ENCODE assay signal across 18 cellular contexts in the genomic region with DNA sequence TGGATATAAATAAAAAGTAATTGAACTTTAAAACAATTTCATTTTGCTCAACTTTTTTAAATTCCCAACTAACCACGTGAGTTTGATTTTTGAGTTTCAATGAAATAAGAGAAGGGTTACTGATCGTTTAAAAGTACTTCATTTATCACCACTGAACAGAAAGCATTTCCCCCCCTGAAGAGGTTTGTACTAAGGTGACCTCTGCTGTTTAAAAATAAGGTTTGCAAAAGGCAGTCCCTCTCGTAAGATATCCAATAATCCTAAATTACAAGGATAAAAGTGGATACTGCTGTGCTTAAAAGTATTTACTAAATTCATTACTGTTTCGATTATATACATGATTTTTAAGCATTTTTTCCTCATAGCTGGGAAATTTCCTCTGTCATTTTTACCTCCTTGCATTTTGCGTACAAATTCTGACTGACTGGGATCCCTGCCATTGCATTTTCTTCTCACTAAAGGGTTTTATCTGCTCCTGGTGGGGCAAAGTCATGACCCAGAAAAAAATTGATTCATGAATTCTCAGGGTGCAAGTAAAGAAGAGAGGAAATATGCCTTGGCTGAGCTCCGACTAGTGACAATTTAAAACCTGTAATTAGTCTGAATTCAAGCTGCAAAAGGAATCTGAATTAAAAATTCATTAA.
DNase-seq lines count a peak whose midpoint lies in the region; ATAC-seq, FAIRE-seq and TF ChIP-seq lines count a peak whose summit lies in the region.
"Had no signal": no experiment of that assay in that cellular context is flagged by ENCODE, and none has a peak within 500 bp of the region (broad histone marks: within the 10 kb centered on the region; RNA-seq: fewer than 3 reads in every experiment).

No MANE protein-coding gene starts in this region.

- in situ Hi-C loops in mammary epithelial cell (cut with MboI; ENCODE audit: low sequenced_read_pairs in 2 of 2), result no loop called here

- CTCF ChIA-PET in A549 (lab: Yijun Ruan, JAX) (interaction anchor here (1.1 kb wide), 1 partner anchor 707 kb away, joined by 3 read pairs; no protein-coding TSS in a partner anchor), mammary epithelial cell (lab: Charles Lee; ENCODE audit: low non-redundant PET) (no interaction called here)

- no peak for TF ChIP-seq RAD21 in A549 (conservative IDR thresholded peaks at IDR 0.05 in 1 of 2, IDR thresholded peaks at IDR 0.05 in 1 of 2)

- H3K4me1 ChIP-seq in A549 (no peaks in the 10 kb centered on the region), fibroblast of lung (ENCODE audit: control insufficient read depth, extremely low read depth, insufficient read depth, low read length) (no peaks in the 10 kb centered on the region), mammary epithelial cell (ENCODE audit: insufficient read depth, low read length) (no peaks in the 10 kb centered on the region)

- TF ChIP-seq EP300 in A549 (IDR thresholded peaks at IDR 0.05), result no peak

- H3K27me3 Mint-ChIP-seq in HFFc6 (ENCODE audit: insufficient read depth) (no peaks in the 10 kb centered on the region), T-helper 17 cell (no peaks in the 10 kb centered on the region)
- H3K27me3 Mint-ChIP-seq: activated naive CD8-positive, alpha-beta T cell treated with anti-CD3 and anti-CD28 coated beads, Interleukin-2, amount 50 U/mL, for 24 hours had no signal

- no peaks in the 10 kb centered on the region for H3K36me3 ChIP-seq in fibroblast of lung (ENCODE audit: control insufficient read depth, insufficient read depth, low read length)
- H3K36me3 ChIP-seq in mammary epithelial cell (ENCODE audit: insufficient read depth, low read length), result no peaks in the 10 kb centered on the region

- H2AFZ ChIP-seq in fibroblast of lung (ENCODE audit: low read length) (no peak overlapping the region), mammary epithelial cell (ENCODE audit: low read depth, low read length) (no peak overlapping the region)

- FAIRE-seq in A549 (lab: Jason Lieb, UNC), result peak; percentile 59
- FAIRE-seq: K562, TTC549 had no signal

- no peak for TF ChIP-seq CTCF in A549 (IDR thresholded peaks at IDR 0.05)
- TF ChIP-seq CTCF in HFFc6 (IDR thresholded peaks at IDR 0.05), result peak; percentile 39; the same call in 1 of the 2 replicates
- TF ChIP-seq CTCF in fibroblast of lung (conservative IDR thresholded peaks at IDR 0.05 in 1 of 2, IDR thresholded peaks at IDR 0.05 in 1 of 2; ENCODE audit: low read depth in 1 of 2, low read length in 2 of 2), result peak in 1 of 2 donors; percentile 19
- TF ChIP-seq CTCF in mammary epithelial cell (conservative IDR thresholded peaks at IDR 0.05 in 1 of 2, IDR thresholded peaks at IDR 0.05 in 1 of 2; ENCODE audit: extremely low read depth in 1 of 2, insufficient read depth in 1 of 2, low read depth in 1 of 2, low read length in 2 of 2), result no peak

- H4K20me1 ChIP-seq in fibroblast of lung (ENCODE audit: control insufficient read depth, extremely low read depth, insufficient read depth, low read length) (no peaks in the 10 kb centered on the region), mammary epithelial cell (ENCODE audit: insufficient read depth, low read length) (no peaks in the 10 kb centered on the region)

- H3K4me3 ChIP-seq in A549 (no peak overlapping the region), fibroblast of lung (replicated peaks in 1 of 4; ENCODE audit: control extremely low read depth in 1 of 4, insufficient read depth in 1 of 4, low read depth in 3 of 4, low read length in 4 of 4) (peak overlapping the region in 1 of 4 experiments; percentile 19), mammary epithelial cell (replicated peaks in 1 of 3; ENCODE audit: insufficient read depth in 1 of 3, low read depth in 2 of 3, low read length in 3 of 3) (no peak overlapping the region)
- H3K4me3 ChIP-seq: K562 had no signal

- no peak overlapping the region for H3K27ac Mint-ChIP-seq in HFFc6
- H3K27ac Mint-ChIP-seq in T-helper 17 cell, result no peak overlapping the region
- H3K27ac Mint-ChIP-seq: activated naive CD8-positive, alpha-beta T cell treated with anti-CD3 and anti-CD28 coated beads, Interleukin-2, amount 50 U/mL, for 24 hours; naive B cell had no signal

- DNase-seq in A549 (ENCODE audit: low read depth in 1 of 2, low spot score in 1 of 2), result no peak
- no peak for DNase-seq in HFFc6
- DNase-seq in NCI-H69 (lab: John Stamatoyannopoulos, UW), result peak; percentile 97
- DNase-seq in fibroblast of lung (ENCODE audit: low read depth in 2 of 2), result peak; percentile 29
- DNase-seq in mammary epithelial cell, result no peak
- no peak for DNase-seq in T-helper 17 cell
- DNase-seq: activated naive CD8-positive, alpha-beta T cell treated with anti-CD3 and anti-CD28 coated beads, Interleukin-2, amount 50 U/mL, for 24 hours; C1 segment of cervical spinal cord; dorsolateral prefrontal cortex; GF-D8; kidney; naive B cell; stimulated activated CD4-positive, alpha-beta T cell treated with anti-CD3 and anti-CD28 coated beads, Interleukin-4, amount 100 ng/mL, for 24 hours; stimulated activated naive CD4-positive, alpha-beta T cell had no signal

- BruUV-seq in mammary epithelial cell (replicated peaks; lab: Mats Ljungman, UMichigan), result no TSS peak

- H3K9me3 Mint-ChIP-seq in HFFc6, result no peaks in the 10 kb centered on the region

- H3K79me2 ChIP-seq in fibroblast of lung (ENCODE audit: control insufficient read depth, insufficient read depth, low read length) (no peaks in the 10 kb centered on the region), mammary epithelial cell (ENCODE audit: insufficient read depth, low read length) (no peaks in the 10 kb centered on the region)

- no peaks in the 10 kb centered on the region for H3K36me3 Mint-ChIP-seq in HFFc6 (ENCODE audit: low read depth)
- no peaks in the 10 kb centered on the region for H3K36me3 Mint-ChIP-seq in T-helper 17 cell (ENCODE audit: low read depth)
- H3K36me3 Mint-ChIP-seq: naive B cell had no signal

- H3K27ac ChIP-seq in A549 (no peak overlapping the region), fibroblast of lung (ENCODE audit: insufficient read depth, low read length) (no peak overlapping the region), mammary epithelial cell (ENCODE audit: insufficient read depth, low read depth, low read length) (no peak overlapping the region)
- H3K27ac ChIP-seq: dorsolateral prefrontal cortex had no signal

- TF ChIP-seq POLR2A in A549 (IDR thresholded peaks at IDR 0.05; ENCODE audit: low read length), result no peak

- H3K4me1 Mint-ChIP-seq in HFFc6 (ENCODE audit: low read depth), result peaks cover 57% of the 10 kb centered on the region
- no peaks in the 10 kb centered on the region for H3K4me1 Mint-ChIP-seq in T-helper 17 cell
- H3K4me1 Mint-ChIP-seq: activated naive CD8-positive, alpha-beta T cell treated with anti-CD3 and anti-CD28 coated beads, Interleukin-2, amount 50 U/mL, for 24 hours; naive B cell had no signal

- H3K9me3 ChIP-seq in A549 (no peaks in the 10 kb centered on the region; the same call in 2 of the 3 replicates), fibroblast of lung (ENCODE audit: control insufficient read depth, insufficient read depth, low read depth, low read length) (no peaks in the 10 kb centered on the region), mammary epithelial cell (replicated peaks; ENCODE audit: insufficient read depth, low read length) (no peaks in the 10 kb centered on the region), T-helper 17 cell (ENCODE audit: control insufficient read depth, low read length, poor library complexity, severe bottlenecking) (no peaks in the 10 kb centered on the region)

- no peak overlapping the region for H3K4me3 Mint-ChIP-seq in HFFc6
- no peak overlapping the region for H3K4me3 Mint-ChIP-seq in T-helper 17 cell
- H3K4me3 Mint-ChIP-seq: activated naive CD8-positive, alpha-beta T cell treated with anti-CD3 and anti-CD28 coated beads, Interleukin-2, amount 50 U/mL, for 24 hours; naive B cell had no signal

- WGBS in A549 (ENCODE audit: missing lambda C conversion rate), result 12% methylated on average over 6 of the region's 6 CpGs
- WGBS in mammary epithelial cell (ENCODE audit: low coverage, missing lambda C conversion rate), result 37% methylated on average over 6 of the region's 6 CpGs

- H3K4me2 ChIP-seq in A549 (no peak overlapping the region), fibroblast of lung (ENCODE audit: extremely low read depth, insufficient read depth, low read length) (peak overlapping the region; percentile 40), mammary epithelial cell (ENCODE audit: insufficient read depth, low read depth, low read length) (no peak overlapping the region)

- H3K27me3 ChIP-seq in fibroblast of lung (ENCODE audit: control insufficient read depth, insufficient read depth, low read length), result no peaks in the 10 kb centered on the region
- no peaks in the 10 kb centered on the region for H3K27me3 ChIP-seq in mammary epithelial cell (ENCODE audit: insufficient read depth, low read length)

- H3K9ac ChIP-seq in fibroblast of lung (ENCODE audit: insufficient read depth, low read length) (no peak overlapping the region), mammary epithelial cell (ENCODE audit: insufficient read depth, low read length) (no peak overlapping the region)

- intact Hi-C loops in mammary epithelial cell (cut with micrococcal nuclease), result no loop called here

- POLR2A ChIA-PET in A549 (lab: Yijun Ruan, JAX), result no interaction called here

- dilution Hi-C loops in mammary epithelial cell (cut with HindIII; ENCODE audit: low sequenced_read_pairs), result no loop called here

- ATAC-seq in A549, result no peak
- no peak for ATAC-seq in T-helper 17 cell
- no peak for ATAC-seq in GM19455 (IDR thresholded peaks at IDR 0.05; ENCODE audit: unreplicated experiment)
- ATAC-seq in HG02938 (IDR thresholded peaks at IDR 0.05; ENCODE audit: unreplicated experiment), result no peak
- ATAC-seq: activated naive CD8-positive, alpha-beta T cell treated with anti-CD3 and anti-CD28 coated beads, Interleukin-2, amount 50 U/mL, for 24 hours; K562 had no signal

TF ChIP-seq in A549, 52 proteins besides CTCF, POLR2A, EP300 and RAD21:
- TF ChIP-seq NPAS2 (CRISPR knock-in tag; IDR thresholded peaks at IDR 0.05; ENCODE audit: borderline replicate concordance) (no peak), MAFK (IDR thresholded peaks at IDR 0.05; ENCODE audit: partially characterized antibody) (no peak), CBX8 (IDR thresholded peaks at IDR 0.05) (no peak), PHF8 (IDR thresholded peaks at IDR 0.05; ENCODE audit: borderline replicate concordance, low read depth) (no peak)
- TF ChIP-seq, protein P1, sequence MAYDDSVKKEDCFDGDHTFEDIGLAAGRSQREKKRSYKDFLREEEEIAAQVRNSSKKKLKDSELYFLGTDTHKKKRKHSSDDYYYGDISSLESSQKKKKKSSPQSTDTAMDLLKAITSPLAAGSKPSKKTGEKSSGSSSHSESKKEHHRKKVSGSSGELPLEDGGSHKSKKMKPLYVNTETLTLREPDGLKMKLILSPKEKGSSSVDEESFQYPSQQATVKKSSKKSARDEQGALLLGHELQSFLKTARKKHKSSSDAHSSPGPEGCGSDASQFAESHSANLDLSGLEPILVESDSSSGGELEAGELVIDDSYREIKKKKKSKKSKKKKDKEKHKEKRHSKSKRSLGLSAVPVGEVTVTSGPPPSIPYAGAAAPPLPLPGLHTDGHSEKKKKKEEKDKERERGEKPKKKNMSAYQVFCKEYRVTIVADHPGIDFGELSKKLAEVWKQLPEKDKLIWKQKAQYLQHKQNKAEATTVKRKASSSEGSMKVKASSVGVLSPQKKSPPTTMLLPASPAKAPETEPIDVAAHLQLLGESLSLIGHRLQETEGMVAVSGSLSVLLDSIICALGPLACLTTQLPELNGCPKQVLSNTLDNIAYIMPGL (CRISPR knock-in tag; IDR thresholded peaks at IDR 0.05; ENCODE audit: borderline replicate concordance), result no peak

Comparison
In these comparisons a context has a peak if more than half of its experiments do, and no peak if none do; other contexts are left out.
1. DNase-seq: peak in NCI-H69 (single experiment) and fibroblast of lung (2 of 2); none in A549 (0 of 2), HFFc6 (single experiment), mammary epithelial cell (single experiment) and T-helper 17 cell (0 of 3).